In genomic region chr5:174581483-174581882, GRCh38 we compare ENCODE assay signal across 9 cellular contexts.
DNase-seq lines count a peak whose midpoint lies in the region; ATAC-seq and TF ChIP-seq lines count a peak whose summit lies in the region.
"Had no signal": no experiment of that assay in that cellular context is flagged by ENCODE, and none has a peak within 500 bp of the region (broad histone marks: within the 10 kb centered on the region; RNA-seq: fewer than 3 reads in every experiment).

No MANE protein-coding gene starts in this region.

- intact Hi-C loops in head of caudate nucleus (cut with DNase I) = no loop called here
- intact Hi-C loops in naive thymus-derived CD4-positive, alpha-beta T cell (cut with micrococcal nuclease) = no loop called here

- peaks cover 0 to 17% (median 6%) of the 10 kb centered on the region in 11 donors for H3K9me3 Mint-ChIP-seq in naive thymus-derived CD4-positive, alpha-beta T cell

- no peak for DNase-seq in GM13977 (ENCODE audit: low spot score)
- DNase-seq in RPMI7951 (ENCODE audit: low read depth) = peak; percentile 55
- DNase-seq in head of caudate nucleus = peak in 28 of 42 donors; percentile 8 to 64 (median 18)
- no peak for DNase-seq in naive thymus-derived CD4-positive, alpha-beta T cell
- DNase-seq: NCI-H2171 treated with DMSO at 0.1 percent for 48 hours had no signal

- H3K4me1 Mint-ChIP-seq in naive thymus-derived CD4-positive, alpha-beta T cell = peaks cover 0 to 2% (median 0%) of the 10 kb centered on the region in 7 donors

- no peaks in the 10 kb centered on the region for H3K27me3 ChIP-seq in naive thymus-derived CD4-positive, alpha-beta T cell (ENCODE audit: control insufficient read depth in 2 of 2, insufficient read depth in 2 of 2, low read length in 2 of 2)

- H3K27me3 Mint-ChIP-seq in naive thymus-derived CD4-positive, alpha-beta T cell = peaks cover 0 to 9% (median 0%) of the 10 kb centered on the region in 5 donors

- POLR2A ChIA-PET in naive thymus-derived CD4-positive, alpha-beta T cell (lab: Charles Lee) = no interaction called here

- peak; percentile 54 for TF ChIP-seq CTCF in 22Rv1 (IDR thresholded peaks at IDR 0.05)
- peak; percentile 34 for TF ChIP-seq CTCF in GM13977 (IDR thresholded peaks at IDR 0.05; ENCODE audit: extremely low read depth, insufficient read depth, missing control alignments)

- no peak for ATAC-seq in GM18909 (IDR thresholded peaks at IDR 0.05; ENCODE audit: poor library complexity, unreplicated experiment)
- no peak for ATAC-seq in GM19328 (IDR thresholded peaks at IDR 0.05; ENCODE audit: unreplicated experiment)
- ATAC-seq in HG03571 (IDR thresholded peaks at IDR 0.05; ENCODE audit: unreplicated experiment) = no peak
- no peak for ATAC-seq in naive thymus-derived CD4-positive, alpha-beta T cell

- CTCF ChIA-PET in naive thymus-derived CD4-positive, alpha-beta T cell (lab: Charles Lee) = no interaction called here

- no peak overlapping the region for H3K4me3 ChIP-seq in naive thymus-derived CD4-positive, alpha-beta T cell (ENCODE audit: low read length)

- H3K4me3 Mint-ChIP-seq in naive thymus-derived CD4-positive, alpha-beta T cell = no peak overlapping the region

- H3K36me3 Mint-ChIP-seq in naive thymus-derived CD4-positive, alpha-beta T cell = peaks cover 0 to 3% (median 0%) of the 10 kb centered on the region in 5 donors

- no peak overlapping the region for H3K27ac Mint-ChIP-seq in naive thymus-derived CD4-positive, alpha-beta T cell

- H3K36me3 ChIP-seq in naive thymus-derived CD4-positive, alpha-beta T cell (ENCODE audit: control insufficient read depth in 2 of 3, insufficient read depth in 3 of 3, low read length in 3 of 3) = no peaks in the 10 kb centered on the region

- no peaks in the 10 kb centered on the region for H3K4me1 ChIP-seq in naive thymus-derived CD4-positive, alpha-beta T cell (ENCODE audit: control insufficient read depth in 2 of 2, insufficient read depth in 2 of 2, low read length in 2 of 2)

- H3K9me3 ChIP-seq in naive thymus-derived CD4-positive, alpha-beta T cell (ENCODE audit: control insufficient read depth in 2 of 3, low read length in 3 of 3) = no peaks in the 10 kb centered on the region

- no peak overlapping the region for H3K27ac ChIP-seq in 22Rv1
- no peak overlapping the region for H3K27ac ChIP-seq in naive thymus-derived CD4-positive, alpha-beta T cell (ENCODE audit: low read depth, low read length)

- in situ Hi-C loops in GM13977 (cut with MboI; ENCODE audit: low pct_unique_long_range_greater_than_20kb, low sequenced_read_pairs, unreplicated experiment) = no loop called here

Comparison
In these comparisons a context has a peak if more than half of its experiments do, and no peak if none do; other contexts are left out.
1. DNase-seq: peak in RPMI7951 (single experiment) and head of caudate nucleus (28 of 42); none in GM13977 (single experiment) and naive thymus-derived CD4-positive, alpha-beta T cell (0 of 9).